In the genomic region with DNA sequence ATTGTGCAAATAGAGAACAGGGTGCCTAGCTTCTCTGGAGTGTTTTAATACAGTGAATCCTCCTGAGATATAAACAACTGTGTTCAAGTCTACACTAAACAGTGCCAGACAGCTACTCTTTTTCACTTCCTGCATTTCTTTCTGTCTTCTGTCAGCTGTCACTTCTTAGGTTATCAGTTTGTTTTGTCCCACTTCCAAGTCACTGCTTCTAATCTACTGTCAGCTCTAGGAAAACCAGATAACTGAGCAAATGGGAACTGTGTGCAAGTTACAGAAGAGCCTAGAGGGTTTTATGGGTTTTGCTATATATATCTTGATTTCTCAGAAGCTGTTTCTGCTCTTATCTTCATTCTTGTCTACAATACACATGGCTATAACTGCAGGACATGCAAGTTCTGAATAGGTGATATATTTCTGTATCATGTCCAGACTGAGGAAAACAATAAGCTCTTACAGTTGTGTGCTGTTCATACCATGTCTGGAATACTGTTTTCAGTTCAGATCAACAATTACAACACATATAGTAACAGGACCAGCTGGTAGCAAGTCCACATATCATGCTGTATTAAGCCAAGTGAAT, we compare ENCODE assay signal across 1 cellular context.
TF ChIP-seq lines count a peak whose summit lies in the region.

No MANE protein-coding gene starts in this region.

TF ChIP-seq in WTC11, 78 proteins besides CTCF, POLR2A, EP300 and RAD21 (continued from another document):
- TF ChIP-seq, protein P1, sequence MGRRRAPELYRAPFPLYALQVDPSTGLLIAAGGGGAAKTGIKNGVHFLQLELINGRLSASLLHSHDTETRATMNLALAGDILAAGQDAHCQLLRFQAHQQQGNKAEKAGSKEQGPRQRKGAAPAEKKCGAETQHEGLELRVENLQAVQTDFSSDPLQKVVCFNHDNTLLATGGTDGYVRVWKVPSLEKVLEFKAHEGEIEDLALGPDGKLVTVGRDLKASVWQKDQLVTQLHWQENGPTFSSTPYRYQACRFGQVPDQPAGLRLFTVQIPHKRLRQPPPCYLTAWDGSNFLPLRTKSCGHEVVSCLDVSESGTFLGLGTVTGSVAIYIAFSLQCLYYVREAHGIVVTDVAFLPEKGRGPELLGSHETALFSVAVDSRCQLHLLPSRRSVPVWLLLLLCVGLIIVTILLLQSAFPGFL (CRISPR knock-in tag; IDR thresholded peaks at IDR 0.05; ENCODE audit: borderline replicate concordance): no peak
- no peak for TF ChIP-seq ZNF671 (CRISPR knock-in tag; IDR thresholded peaks at IDR 0.05)
- TF ChIP-seq, protein P2, sequence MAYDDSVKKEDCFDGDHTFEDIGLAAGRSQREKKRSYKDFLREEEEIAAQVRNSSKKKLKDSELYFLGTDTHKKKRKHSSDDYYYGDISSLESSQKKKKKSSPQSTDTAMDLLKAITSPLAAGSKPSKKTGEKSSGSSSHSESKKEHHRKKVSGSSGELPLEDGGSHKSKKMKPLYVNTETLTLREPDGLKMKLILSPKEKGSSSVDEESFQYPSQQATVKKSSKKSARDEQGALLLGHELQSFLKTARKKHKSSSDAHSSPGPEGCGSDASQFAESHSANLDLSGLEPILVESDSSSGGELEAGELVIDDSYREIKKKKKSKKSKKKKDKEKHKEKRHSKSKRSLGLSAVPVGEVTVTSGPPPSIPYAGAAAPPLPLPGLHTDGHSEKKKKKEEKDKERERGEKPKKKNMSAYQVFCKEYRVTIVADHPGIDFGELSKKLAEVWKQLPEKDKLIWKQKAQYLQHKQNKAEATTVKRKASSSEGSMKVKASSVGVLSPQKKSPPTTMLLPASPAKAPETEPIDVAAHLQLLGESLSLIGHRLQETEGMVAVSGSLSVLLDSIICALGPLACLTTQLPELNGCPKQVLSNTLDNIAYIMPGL (CRISPR knock-in tag; IDR thresholded peaks at IDR 0.05): no peak
TF ChIP-seq in WTC11: peak in this region for 2.
